In the genomic region with DNA sequence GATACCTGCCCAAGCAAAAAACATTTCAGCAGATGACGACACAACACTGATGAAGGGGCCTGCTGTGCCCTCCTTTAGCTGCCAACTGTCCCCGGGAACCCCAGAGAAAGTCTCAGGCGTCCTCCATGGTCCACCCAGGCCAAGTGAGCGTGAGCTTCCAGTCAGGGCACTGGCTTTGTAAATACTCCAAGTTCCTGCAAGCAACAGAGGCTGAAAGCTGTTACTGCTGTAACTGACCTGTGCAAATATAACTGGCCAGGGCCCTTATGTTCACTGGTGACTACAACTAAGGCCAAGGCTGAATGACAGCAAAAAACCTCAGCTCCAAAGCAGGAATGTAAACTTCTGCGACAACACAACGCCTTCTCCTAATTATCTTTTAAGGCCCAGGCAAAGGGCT, we compare ENCODE assay signal across 11 cellular contexts. TPM values are rescaled to one million over a fixed set of nuclear protein-coding genes. Genes with fewer than 3 reads are reported as not detected.
DNase-seq lines count a peak whose midpoint lies in the region; ATAC-seq, FAIRE-seq and TF ChIP-seq lines count a peak whose summit lies in the region.
"Had no signal": no experiment of that assay in that cellular context is flagged by ENCODE, and none has a peak within 500 bp of the region (broad histone marks: within the 10 kb centered on the region; RNA-seq: fewer than 3 reads in every experiment).

No MANE protein-coding gene starts in this region.

- no peak for TF ChIP-seq CTCF in astrocyte (IDR thresholded peaks at IDR 0.05; ENCODE audit: insufficient read depth, low read depth, low read length)

- H3K4me1 ChIP-seq in astrocyte (ENCODE audit: insufficient read depth, low read length), result peaks cover 78% of the 10 kb centered on the region
- H3K4me1 ChIP-seq in subcutaneous abdominal adipose tissue (ENCODE audit: control insufficient read depth in 5 of 5, insufficient read depth in 5 of 5, low read length in 5 of 5), result peaks cover 8 to 80% (median 55%) of the 10 kb centered on the region in 5 donors

- H3K4me3 Mint-ChIP-seq in T-helper 2 cell treated with Interferon-gamma antibody and Interleukin-4, amounts not matched to agents 5 μg/mL and 100 μg/mL, for 36 hours, result peak overlapping the region; percentile 68
- no peak overlapping the region for H3K4me3 Mint-ChIP-seq in astrocyte (ENCODE audit: unreplicated experiment)

- H3K27ac ChIP-seq in astrocyte (ENCODE audit: low read depth, low read length) (peak overlapping the region; percentile 55), layer of hippocampus (ENCODE audit: low read depth, low read length) (peak overlapping the region; percentile 71), subcutaneous abdominal adipose tissue (ENCODE audit: low read depth, low read length) (peak overlapping the region; percentile 65)

- H3K9me3 ChIP-seq in astrocyte (ENCODE audit: insufficient read depth, low read depth, low read length) (no peaks in the 10 kb centered on the region), subcutaneous abdominal adipose tissue (ENCODE audit: control insufficient read depth in 5 of 5, low read length in 5 of 5) (no peaks in the 10 kb centered on the region)

- ATAC-seq in HG03565 (IDR thresholded peaks at IDR 0.05; ENCODE audit: unreplicated experiment), result no peak

- peaks cover 98% of the 10 kb centered on the region for H4K20me1 ChIP-seq in astrocyte (ENCODE audit: insufficient read depth, low read length)

- DNase-seq in T-helper 2 cell treated with Interferon-gamma antibody and Interleukin-4, amounts not matched to agents 5 μg/mL and 100 μg/mL, for 36 hours (ENCODE audit: low spot score), result no peak
- no peak for DNase-seq in T-helper 2 cell
- DNase-seq in astrocyte (ENCODE audit: low read depth), result no peak
- no peak for DNase-seq in activated CD8-positive, alpha-beta memory T cell treated with anti-CD3 and anti-CD28 coated beads, Interleukin-2, amount 50 U/mL, for 4 hours
- DNase-seq in HK-2 (ENCODE audit: unreplicated experiment), result no peak
- DNase-seq: head of caudate nucleus, NCI-H1105 treated with DMSO at 0.1 percent for 48 hours, occipital lobe had no signal

- H3K4me3 ChIP-seq in astrocyte (ENCODE audit: insufficient read depth, low read depth, low read length) (no peak overlapping the region), subcutaneous abdominal adipose tissue (ENCODE audit: low read depth in 1 of 5, low read length in 5 of 5) (no peak overlapping the region)

- FAIRE-seq in astrocyte (lab: Jason Lieb, UNC), result no peak

- H3K36me3 ChIP-seq in astrocyte (ENCODE audit: insufficient read depth, low read length), result peaks cover 46% of the 10 kb centered on the region
- peaks cover 0 to 64% (median 54%) of the 10 kb centered on the region in 5 donors for H3K36me3 ChIP-seq in subcutaneous abdominal adipose tissue (ENCODE audit: control insufficient read depth in 5 of 5, insufficient read depth in 5 of 5, low read length in 5 of 5)

- H3K27ac Mint-ChIP-seq in T-helper 2 cell treated with Interferon-gamma antibody and Interleukin-4, amounts not matched to agents 5 μg/mL and 100 μg/mL, for 36 hours, result peak overlapping the region; percentile 64
- H3K27ac Mint-ChIP-seq in astrocyte (ENCODE audit: unreplicated experiment), result no peak overlapping the region

- peaks cover 88% of the 10 kb centered on the region for H3K4me1 Mint-ChIP-seq in T-helper 2 cell treated with Interferon-gamma antibody and Interleukin-4, amounts not matched to agents 5 μg/mL and 100 μg/mL, for 36 hours (ENCODE audit: low read depth)
- H3K4me1 Mint-ChIP-seq in astrocyte (ENCODE audit: low read depth, unreplicated experiment), result peaks cover 68% of the 10 kb centered on the region

- H3K9ac ChIP-seq in astrocyte (ENCODE audit: low read length), result peak overlapping the region; percentile 39
- no peak overlapping the region for H3K9ac ChIP-seq in subcutaneous abdominal adipose tissue (ENCODE audit: low read length in 5 of 5)

- peaks cover 100% of the 10 kb centered on the region for H3K79me2 ChIP-seq in astrocyte (ENCODE audit: insufficient read depth, low read length)

- H3K27me3 ChIP-seq in astrocyte (ENCODE audit: insufficient read depth, low read length) (no peaks in the 10 kb centered on the region), layer of hippocampus (ENCODE audit: control insufficient read depth, insufficient read depth, low read length) (no peaks in the 10 kb centered on the region), subcutaneous abdominal adipose tissue (ENCODE audit: control insufficient read depth in 5 of 5, insufficient read depth in 4 of 5, low read length in 5 of 5) (no peaks in the 10 kb centered on the region)

- peaks cover 82% of the 10 kb centered on the region for H3K36me3 Mint-ChIP-seq in T-helper 2 cell treated with Interferon-gamma antibody and Interleukin-4, amounts not matched to agents 5 μg/mL and 100 μg/mL, for 36 hours (ENCODE audit: low read depth)
- peaks cover 29% of the 10 kb centered on the region for H3K36me3 Mint-ChIP-seq in astrocyte (ENCODE audit: low read depth, unreplicated experiment)

- peak overlapping the region; percentile 98 for H3K4me2 ChIP-seq in astrocyte (ENCODE audit: low read length)

- no peaks in the 10 kb centered on the region for H3K27me3 Mint-ChIP-seq in T-helper 2 cell treated with Interferon-gamma antibody and Interleukin-4, amounts not matched to agents 5 μg/mL and 100 μg/mL, for 36 hours (ENCODE audit: low read depth)
- no peaks in the 10 kb centered on the region for H3K27me3 Mint-ChIP-seq in astrocyte (ENCODE audit: low read depth, unreplicated experiment)

- no peak overlapping the region for H2AFZ ChIP-seq in astrocyte (ENCODE audit: low read depth, low read length)

- H3K9me3 Mint-ChIP-seq in T-helper 2 cell treated with Interferon-gamma antibody and Interleukin-4, amounts not matched to agents 5 μg/mL and 100 μg/mL, for 36 hours, result no peaks in the 10 kb centered on the region
- H3K9me3 Mint-ChIP-seq in astrocyte (ENCODE audit: unreplicated experiment), result no peaks in the 10 kb centered on the region

RNA-seq across cellular contexts. Expression of gene WDR1, which starts 8.2 kb away (rescaled TPM):
- 558 and 620 TPM in 2 replicates for total RNA-seq in astrocyte
